13 cellular contexts compared by ENCODE assay signal in the genomic region with DNA sequence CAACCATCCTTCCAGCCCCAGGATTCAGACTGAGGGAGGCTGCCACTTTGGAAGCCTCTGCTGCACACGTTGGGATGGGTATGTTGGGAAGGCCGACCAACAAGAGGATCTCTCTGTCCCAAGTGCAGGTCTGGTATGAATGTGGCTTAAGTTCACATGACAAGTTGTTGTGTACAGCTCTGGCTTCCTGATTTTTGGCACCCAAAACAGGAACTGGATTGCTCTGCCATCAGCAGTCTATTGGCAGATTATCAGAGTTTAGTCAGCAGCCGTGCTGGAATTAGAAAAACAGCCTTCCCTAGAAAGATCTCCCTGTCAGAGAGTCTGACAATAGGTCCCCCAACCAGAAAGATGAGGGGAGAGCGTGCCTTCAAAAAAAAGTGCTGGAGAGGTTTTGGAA.
DNase-seq lines count a peak whose midpoint lies in the region; ATAC-seq and TF ChIP-seq lines count a peak whose summit lies in the region.
"Had no signal": no experiment of that assay in that cellular context is flagged by ENCODE, and none has a peak within 500 bp of the region (broad histone marks: within the 10 kb centered on the region; RNA-seq: fewer than 3 reads in every experiment).

No MANE protein-coding gene starts in this region.

- no peak overlapping the region for H3K4me3 ChIP-seq in AG10803 (ENCODE audit: low read length)
- H3K4me3 ChIP-seq in fibroblast of mammary gland (ENCODE audit: control insufficient read depth, low read depth, low read length): no peak overlapping the region
- H3K4me3 ChIP-seq: adrenal gland had no signal

- TF ChIP-seq CTCF in AG10803 (conservative IDR thresholded peaks at IDR 0.05; ENCODE audit: low read length): no peak
- no peak for TF ChIP-seq CTCF in fibroblast of mammary gland (conservative IDR thresholded peaks at IDR 0.05; ENCODE audit: control insufficient read depth, insufficient read depth, low read depth, low read length)
- no peak for TF ChIP-seq CTCF in GM13976 (IDR thresholded peaks at IDR 0.05; ENCODE audit: borderline replicate concordance, control extremely low read depth, extremely low read depth, insufficient read depth, missing control alignments)

- DNase-seq in AG10803 (ENCODE audit: low read depth) (peak; percentile 49), NCI-H1694 treated with DMSO at 0.1 percent for 48 hours (lab: John Stamatoyannopoulos, UW) (peak; percentile 57), fibroblast of mammary gland (ENCODE audit: low read depth) (peak; percentile 30), middle frontal gyrus (ENCODE audit: extremely low spot score, low spot score) (peak; percentile 52), GM13976 (ENCODE audit: low spot score) (no peak), T-helper 9 cell (no peak), NCI-H1092 treated with DMSO at 0.1 percent for 48 hours (lab: John Stamatoyannopoulos, UW) (no peak)
- DNase-seq: activated CD4-positive, alpha-beta T cell treated with anti-CD3 and anti-CD28 coated beads for 36 hours; activated T-cell treated with anti-CD3 and anti-CD28 coated beads, Interleukin-2, amount 50 U/mL, for 4 hours; DND-41; effector CD4-positive, alpha-beta T cell had no signal

- no peak for ATAC-seq in GM18909 (IDR thresholded peaks at IDR 0.05; ENCODE audit: poor library complexity, unreplicated experiment)
- ATAC-seq: activated CD4-positive, alpha-beta T cell treated with anti-CD3 and anti-CD28 coated beads for 36 hours; activated T-cell treated with anti-CD3 and anti-CD28 coated beads, Interleukin-2, amount 50 U/mL, for 4 hours had no signal

- in situ Hi-C loops in GM13976 (cut with MboI; ENCODE audit: low sequenced_read_pairs, unreplicated experiment): loop anchor here (10.0 kb wide), 1 partner anchor 128 kb away; no protein-coding TSS in a partner anchor

Comparison
In these comparisons a context has a peak if more than half of its experiments do, and no peak if none do; other contexts are left out.
1. DNase-seq: peak in AG10803 (single experiment), NCI-H1694 treated with DMSO at 0.1 percent for 48 hours (single experiment), fibroblast of mammary gland (single experiment) and middle frontal gyrus (single experiment); none in GM13976 (single experiment), T-helper 9 cell (single experiment) and NCI-H1092 treated with DMSO at 0.1 percent for 48 hours (single experiment).